Comparison of ENCODE assay signal across 20 cellular contexts in genomic region chr2:65261676-65262075, GRCh38. TPM values are rescaled to one million over a fixed set of nuclear protein-coding genes. Genes with fewer than 3 reads are reported as not detected.
A peak's percentile ranks its signal among the peaks of the same experiment; 100 is the strongest.
DNase-seq lines count a peak whose midpoint lies in the region; FAIRE-seq and TF ChIP-seq lines count a peak whose summit lies in the region.
"Had no signal": no experiment of that assay in that cellular context is flagged by ENCODE, and none has a peak within 500 bp of the region (broad histone marks: within the 10 kb centered on the region; RNA-seq: fewer than 3 reads in every experiment).

No MANE protein-coding gene starts in this region.

- H3K4me1 ChIP-seq in astrocyte (ENCODE audit: insufficient read depth, low read length) (peaks cover 4% of the 10 kb centered on the region), MM.1S (ENCODE audit: low read length) (no peaks in the 10 kb centered on the region; the same call in 1 of the 2 replicates)

- peak; percentile 78 for FAIRE-seq in astrocyte (lab: Jason Lieb, UNC)
- FAIRE-seq: H1, HepG2, RCC 7860 had no signal

- H3K27me3 ChIP-seq in astrocyte (ENCODE audit: insufficient read depth, low read length) = no peaks in the 10 kb centered on the region
- no peaks in the 10 kb centered on the region for H3K27me3 ChIP-seq in MM.1S (replicated peaks; ENCODE audit: insufficient read depth, low read length)
- H3K27me3 ChIP-seq: BE2C had no signal

- H3K79me2 ChIP-seq in astrocyte (ENCODE audit: insufficient read depth, low read length) = peaks cover 73% of the 10 kb centered on the region
- H3K79me2 ChIP-seq in MM.1S (ENCODE audit: low read length) = peaks cover 28% of the 10 kb centered on the region

- H3K4me3 ChIP-seq in astrocyte (ENCODE audit: insufficient read depth, low read depth, low read length) (no peak overlapping the region), MM.1S (ENCODE audit: low read length) (no peak overlapping the region)

- peaks cover 25% of the 10 kb centered on the region for H3K4me1 Mint-ChIP-seq in astrocyte (ENCODE audit: low read depth, unreplicated experiment)
- H3K4me1 Mint-ChIP-seq in osteocyte (ENCODE audit: unreplicated experiment) = peaks cover 22% of the 10 kb centered on the region

- H3K27me3 Mint-ChIP-seq in astrocyte (ENCODE audit: low read depth, unreplicated experiment) (no peaks in the 10 kb centered on the region), osteocyte (ENCODE audit: unreplicated experiment) (no peaks in the 10 kb centered on the region)
- H3K27me3 Mint-ChIP-seq: CD4-positive, alpha-beta memory T cell had no signal

- H3K9me3 ChIP-seq in astrocyte (ENCODE audit: insufficient read depth, low read depth, low read length) (no peaks in the 10 kb centered on the region), MM.1S (replicated peaks; ENCODE audit: insufficient read depth, low read length) (no peaks in the 10 kb centered on the region)
- H3K9me3 ChIP-seq: BE2C had no signal

- TF ChIP-seq CTCF in astrocyte (IDR thresholded peaks at IDR 0.05; ENCODE audit: insufficient read depth, low read depth, low read length) (no peak), osteocyte (IDR thresholded peaks at IDR 0.05) (no peak), MM.1S (IDR thresholded peaks at IDR 0.05; ENCODE audit: low read length) (no peak)

- H3K9me3 Mint-ChIP-seq in astrocyte (ENCODE audit: unreplicated experiment) (no peaks in the 10 kb centered on the region), osteocyte (ENCODE audit: unreplicated experiment) (no peaks in the 10 kb centered on the region)
- H3K9me3 Mint-ChIP-seq: CD4-positive, alpha-beta memory T cell had no signal

- H3K27ac Mint-ChIP-seq in astrocyte (ENCODE audit: unreplicated experiment) (no peak overlapping the region), osteocyte (ENCODE audit: unreplicated experiment) (peak overlapping the region; percentile 56)

- H3K4me2 ChIP-seq in astrocyte (ENCODE audit: low read length) (peak overlapping the region; percentile 2), MM.1S (ENCODE audit: low read depth, low read length) (no peak overlapping the region)

- H3K9ac ChIP-seq in astrocyte (ENCODE audit: low read length) = no peak overlapping the region
- no peak overlapping the region for H3K9ac ChIP-seq in MM.1S (ENCODE audit: low read length)

- H3K27ac ChIP-seq in astrocyte (ENCODE audit: low read depth, low read length) (peak overlapping the region; percentile 23), MM.1S (ENCODE audit: low read length) (no peak overlapping the region)
- H3K27ac ChIP-seq: 22Rv1 had no signal

- H3K9me2 ChIP-seq in MM.1S (replicated peaks; ENCODE audit: insufficient read depth, low read length) = no peaks in the 10 kb centered on the region

- H3K36me3 Mint-ChIP-seq in astrocyte (ENCODE audit: low read depth, unreplicated experiment) (peaks cover 18% of the 10 kb centered on the region), osteocyte (ENCODE audit: unreplicated experiment) (peaks cover 30% of the 10 kb centered on the region)

- H3K36me3 ChIP-seq in astrocyte (ENCODE audit: insufficient read depth, low read length) = peaks cover 39% of the 10 kb centered on the region
- H3K36me3 ChIP-seq in MM.1S (replicated peaks; ENCODE audit: insufficient read depth, low read length) = no peaks in the 10 kb centered on the region; the same call in 1 of the 2 replicates
- H3K36me3 ChIP-seq: BE2C had no signal

- no peak overlapping the region for H3K4me3 Mint-ChIP-seq in astrocyte (ENCODE audit: unreplicated experiment)
- H3K4me3 Mint-ChIP-seq in osteocyte (ENCODE audit: unreplicated experiment) = no peak overlapping the region
- H3K4me3 Mint-ChIP-seq: CD4-positive, alpha-beta memory T cell had no signal

- H4K20me1 ChIP-seq in astrocyte (ENCODE audit: insufficient read depth, low read length) (peaks cover 68% of the 10 kb centered on the region), MM.1S (ENCODE audit: insufficient read depth, low read length) (peaks cover 2% of the 10 kb centered on the region; the same call in 1 of the 2 replicates)

- H3F3A ChIP-seq in MM.1S (ENCODE audit: insufficient read depth, low read length) = no peaks in the 10 kb centered on the region

- H2AFZ ChIP-seq in astrocyte (ENCODE audit: low read depth, low read length) (no peak overlapping the region), MM.1S (ENCODE audit: low read length) (no peak overlapping the region)

- DNase-seq in NCI-H526 (lab: John Stamatoyannopoulos, UW) (peak; percentile 4 to 15), NCI-H526 treated with DMSO at 0.1 percent for 48 hours (lab: John Stamatoyannopoulos, UW) (no peak), EL (peak; percentile 24), astrocyte (ENCODE audit: low read depth) (peak; percentile 80), osteocyte (ENCODE audit: extremely low spot score, unreplicated experiment) (no peak), NCI-H69 (lab: John Stamatoyannopoulos, UW) (no peak), RKO (ENCODE audit: low spot score) (no peak), MM.1S (no peak)
- DNase-seq: BE2C; CD4-positive, alpha-beta memory T cell; DMS 273 treated with DMSO at 0.1 percent for 48 hours; NCI-H1105; NCI-H1694 treated with DMSO at 0.1 percent for 48 hours; NCI-H2107; NCI-H2227 treated with DMSO at 0.1 percent for 48 hours; SHP77 had no signal

RNA-seq across cellular contexts. Expression of gene ACTR2, which starts 34.0 kb away (rescaled TPM):
- total RNA-seq in astrocyte (493 and 498 TPM in 2 replicates), osteocyte (277 and 295 TPM in 2 replicates)

Comparison
In these comparisons a context has a peak if more than half of its experiments do, and no peak if none do; other contexts are left out.
1. DNase-seq: peak in NCI-H526 (2 of 2), EL (single experiment) and astrocyte (single experiment); none in NCI-H526 treated with DMSO at 0.1 percent for 48 hours (single experiment), osteocyte (single experiment), NCI-H69 (single experiment), RKO (single experiment) and MM.1S (single experiment).